24 cellular contexts compared by ENCODE assay signal in the genomic region with DNA sequence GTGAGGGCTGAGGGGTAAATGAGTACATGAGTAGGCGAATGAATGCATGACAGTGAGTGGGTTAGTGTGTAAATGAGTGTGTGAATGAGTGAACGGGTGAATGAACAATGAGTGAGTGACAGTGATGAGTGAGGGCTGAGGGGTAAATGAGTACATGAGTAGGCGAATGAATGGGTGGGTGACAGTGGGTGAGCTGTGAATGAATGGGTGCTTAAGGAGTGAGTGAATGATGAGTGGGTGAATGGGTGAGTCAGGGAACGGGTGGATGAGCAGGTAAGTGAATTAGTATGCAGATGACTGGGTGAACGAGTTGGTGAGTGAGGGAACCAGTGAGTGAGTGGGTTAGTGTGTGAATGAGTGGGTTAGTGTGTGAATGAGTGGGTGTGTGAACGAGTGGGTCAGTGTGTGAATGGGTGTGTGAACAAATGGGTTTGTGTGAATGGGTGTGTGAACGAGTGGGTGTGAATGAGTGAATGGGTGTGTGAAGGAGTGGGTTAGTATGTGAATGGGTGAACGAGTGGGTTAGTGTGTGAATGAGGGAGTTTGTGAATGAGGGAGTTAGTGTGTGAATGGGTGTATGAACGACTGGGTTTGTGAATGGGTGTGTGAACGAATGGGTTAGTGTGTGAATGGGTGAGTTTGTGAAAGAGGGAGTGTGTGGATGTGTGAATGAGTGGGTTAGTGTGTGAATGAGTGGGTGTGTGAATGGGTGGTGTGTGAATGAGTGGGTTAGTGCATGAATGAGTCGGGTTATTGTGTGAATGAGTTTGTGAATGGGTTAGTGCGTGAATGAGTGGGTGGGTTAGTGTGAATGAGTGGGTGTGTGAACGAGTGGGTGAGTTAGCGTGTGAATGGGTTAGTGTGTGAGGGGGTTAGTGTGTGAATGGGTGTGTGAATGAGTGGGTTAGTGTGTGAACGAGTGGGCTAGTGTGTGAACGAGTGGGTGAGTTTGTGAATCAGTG. TPM values are rescaled to one million over a fixed set of nuclear protein-coding genes. Genes with fewer than 3 reads are reported as not detected.
DNase-seq lines count a peak whose midpoint lies in the region; ATAC-seq, FAIRE-seq and TF ChIP-seq lines count a peak whose summit lies in the region.
"Had no signal": no experiment of that assay in that cellular context is flagged by ENCODE, and none has a peak within 500 bp of the region (broad histone marks: within the 10 kb centered on the region; RNA-seq: fewer than 3 reads in every experiment).

No MANE protein-coding gene starts in this region.

- no peak for ATAC-seq in HepG2
- ATAC-seq in right lobe of liver = no peak
- ATAC-seq: natural killer cell treated with Interleukin-12 subunit alpha and Interleukin-12 subunit beta and Interleukin-15 and Interleukin-18, amount 100 ng/mL, for 72 hours; pancreas had no signal

- H3K4me1 ChIP-seq in HepG2 (ENCODE audit: insufficient read depth, low read length) (no peaks in the 10 kb centered on the region), right lobe of liver (no peaks in the 10 kb centered on the region), mesenchymal stem cell (ENCODE audit: control insufficient read depth, insufficient read depth, low read depth, low read length) (peaks cover 2% of the 10 kb centered on the region)
- H3K4me1 ChIP-seq: pancreas, transverse colon had no signal

- H3K4me3 ChIP-seq in HepG2 (replicated peaks in 1 of 3; ENCODE audit: insufficient read depth in 1 of 3, low read depth in 2 of 3, low read length in 3 of 3) (no peak overlapping the region), right lobe of liver (no peak overlapping the region), mesenchymal stem cell (ENCODE audit: insufficient read depth in 1 of 2, low read depth in 1 of 2, low read length in 2 of 2) (no peak overlapping the region)
- H3K4me3 ChIP-seq: GM23248, pancreas, transverse colon had no signal

- H3K18ac ChIP-seq in mesenchymal stem cell (ENCODE audit: low read depth in 1 of 2, low read length in 2 of 2) = no peak overlapping the region

- CTCF ChIA-PET in HepG2 (lab: Yijun Ruan, JAX; ENCODE audit: low intra/inter-chr PET ratio, low total read pairs) = no interaction called here

- H3K79me1 ChIP-seq in mesenchymal stem cell (replicated peaks; ENCODE audit: low read length, poor library complexity, severe bottlenecking) = no peaks in the 10 kb centered on the region

- H3K4ac ChIP-seq in mesenchymal stem cell (ENCODE audit: low read depth in 1 of 2, low read length in 2 of 2) = no peak overlapping the region

- DNase-seq in HepG2 (ENCODE audit: low spot score) = no peak
- no peak for DNase-seq in right lobe of liver
- DNase-seq in activated T-helper 1 cell treated with anti-CD3 and anti-CD28 coated beads, Interleukin-12 subunit alpha, Interleukin-12 subunit beta, Interleukin-2, Interleukin-4 antibody, amounts not matched to agents 30 ng/mL and 10 ng/mL and 1 ng/mL, durations not matched to agents 14 hours and 24 hours and 36 hours (ENCODE audit: low spot score) = no peak
- peak in 27 of 42 donors; percentile 12 to 86 (median 42) for DNase-seq in head of caudate nucleus
- DNase-seq in urothelium cell line (ENCODE audit: low spot score) = no peak
- no peak for DNase-seq in mesenchymal stem cell
- DNase-seq in NCI-H524 (lab: John Stamatoyannopoulos, UW) = no peak
- DNase-seq in C1 segment of cervical spinal cord (lab: John Stamatoyannopoulos, UW) = no peak
- DNase-seq: activated CD4-positive, alpha-beta T cell treated with anti-CD3 and anti-CD28 coated beads, Interleukin-2, amount 50 U/mL, for 1 hour; foreskin fibroblast; GM23248; KG1; MV-4-11; NCI-H187 treated with DMSO at 0.1 percent for 48 hours; NCI-H748 treated with DMSO at 0.1 percent for 48 hours; SHP77; stimulated activated naive CD4-positive, alpha-beta T cell treated with Interleukin-2 at 50 U/mL for 16 hours; transverse colon had no signal

- peaks cover 7% of the 10 kb centered on the region for H3K4me1 Mint-ChIP-seq in activated T-helper 1 cell treated with anti-CD3 and anti-CD28 coated beads, Interleukin-12 subunit alpha, Interleukin-12 subunit beta, Interleukin-2, Interleukin-4 antibody, amounts not matched to agents 30 ng/mL and 10 ng/mL and 1 ng/mL, durations not matched to agents 14 hours and 24 hours and 36 hours (ENCODE audit: low read depth)
- H3K4me1 Mint-ChIP-seq: mesothelial cell of epicardium had no signal

- H2BK12ac ChIP-seq in mesenchymal stem cell (ENCODE audit: low read length in 2 of 2) = no peak overlapping the region

- TF ChIP-seq RAD21 in HepG2 (CRISPR knock-in tag; IDR thresholded peaks at IDR 0.05) = no peak

- no peak overlapping the region for H3K27ac ChIP-seq in HepG2 (ENCODE audit: extremely low read length, insufficient read depth, low read length)
- no peak overlapping the region for H3K27ac ChIP-seq in right lobe of liver
- H3K27ac ChIP-seq in mesenchymal stem cell (ENCODE audit: low read length, poor library complexity, severe bottlenecking) = no peak overlapping the region
- H3K27ac ChIP-seq: GM23248, pancreas, transverse colon had no signal

- H3K36me3 Mint-ChIP-seq in activated T-helper 1 cell treated with anti-CD3 and anti-CD28 coated beads, Interleukin-12 subunit alpha, Interleukin-12 subunit beta, Interleukin-2, Interleukin-4 antibody, amounts not matched to agents 30 ng/mL and 10 ng/mL and 1 ng/mL, durations not matched to agents 14 hours and 24 hours and 36 hours (ENCODE audit: low read depth) = peaks cover 29% of the 10 kb centered on the region

- no peak overlapping the region for H4K8ac ChIP-seq in mesenchymal stem cell (ENCODE audit: low read length)

- H3K9me3 Mint-ChIP-seq in activated T-helper 1 cell treated with anti-CD3 and anti-CD28 coated beads, Interleukin-12 subunit alpha, Interleukin-12 subunit beta, Interleukin-2, Interleukin-4 antibody, amounts not matched to agents 30 ng/mL and 10 ng/mL and 1 ng/mL, durations not matched to agents 14 hours and 24 hours and 36 hours = peaks cover 62% of the 10 kb centered on the region

- POLR2A ChIA-PET in HepG2 (lab: Yijun Ruan, JAX) = no interaction called here

- no peak for TF ChIP-seq POLR2A in HepG2 (IDR thresholded peaks at IDR 0.05; ENCODE audit: insufficient read depth in 1 of 2, low read depth in 2 of 2, low read length in 2 of 2)
- TF ChIP-seq POLR2A in right lobe of liver (IDR thresholded peaks at IDR 0.05) = no peak

- H3K23ac ChIP-seq in mesenchymal stem cell (ENCODE audit: low read length in 2 of 2) = no peak overlapping the region

- H4K20me1 ChIP-seq in HepG2 (ENCODE audit: insufficient read depth, low read length) = no peaks in the 10 kb centered on the region

- intact Hi-C loops in HepG2 (cut with micrococcal nuclease; ENCODE audit: unreplicated experiment) (no loop called here), right lobe of liver (cut with DNase I) (no loop called here), head of caudate nucleus (cut with DNase I) (no loop called here)
- intact Hi-C loops in activated T-helper 1 cell treated with anti-CD3 and anti-CD28 coated beads, Interleukin-12 subunit alpha, Interleukin-12 subunit beta, Interleukin-2, Interleukin-4 antibody, amounts not matched to agents 30 ng/mL and 10 ng/mL and 1 ng/mL, durations not matched to agents 14 hours and 24 hours and 36 hours (cut with micrococcal nuclease) = no loop called here

- no peaks in the 10 kb centered on the region for H3K9me3 ChIP-seq in HepG2 (ENCODE audit: low read length)
- no peaks in the 10 kb centered on the region for H3K9me3 ChIP-seq in right lobe of liver
- no peaks in the 10 kb centered on the region for H3K9me3 ChIP-seq in mesenchymal stem cell (ENCODE audit: control insufficient read depth, low read length)
- H3K9me3 ChIP-seq: pancreas, transverse colon had no signal

- H2AFZ ChIP-seq in HepG2 (ENCODE audit: low read length) = no peak overlapping the region
- no peak overlapping the region for H2AFZ ChIP-seq in mesenchymal stem cell (ENCODE audit: low read depth, low read length)
- H2AFZ ChIP-seq: GM23248 had no signal

- no peak overlapping the region for H3K9ac ChIP-seq in HepG2 (ENCODE audit: insufficient read depth, low read depth, low read length)
- H3K9ac ChIP-seq in mesenchymal stem cell (ENCODE audit: low read length) = no peak overlapping the region
- H3K9ac ChIP-seq: GM23248 had no signal

- TF ChIP-seq CTCF in HepG2 (CRISPR knock-in tag; IDR thresholded peaks at IDR 0.05) (no peak), right lobe of liver (IDR thresholded peaks at IDR 0.05) (no peak)

- H3K14ac ChIP-seq in mesenchymal stem cell (ENCODE audit: low read length in 2 of 2) = no peak overlapping the region

- peak overlapping the region; percentile 54 for H3K27ac Mint-ChIP-seq in activated T-helper 1 cell treated with anti-CD3 and anti-CD28 coated beads, Interleukin-12 subunit alpha, Interleukin-12 subunit beta, Interleukin-2, Interleukin-4 antibody, amounts not matched to agents 30 ng/mL and 10 ng/mL and 1 ng/mL, durations not matched to agents 14 hours and 24 hours and 36 hours
- H3K27ac Mint-ChIP-seq: dendritic cell treated with granulocyte-macrophage colony-stimulating factor and Interleukin-4, amounts not matched to agents 40 ng/mL and 50 ng/mL, for 4 days; mesothelial cell of epicardium had no signal

- H3K27me3 ChIP-seq in HepG2 (ENCODE audit: control insufficient read depth in 1 of 2, insufficient read depth in 2 of 2, low read length in 2 of 2) = 0 out of 5 replicates have a peak, but pooled peaks cover 0 to 1% of the 10 kb centered on the region in 2 experiments
- H3K27me3 ChIP-seq in right lobe of liver = no peaks in the 10 kb centered on the region
- H3K27me3 ChIP-seq in mesenchymal stem cell (ENCODE audit: control insufficient read depth in 1 of 2, insufficient read depth in 1 of 2, low read length in 2 of 2) = peaks cover 4 to 11% of the 10 kb centered on the region in 2 experiments
- H3K27me3 ChIP-seq: pancreas, transverse colon had no signal

- H3K79me2 ChIP-seq in HepG2 (ENCODE audit: insufficient read depth, low read length) = no peaks in the 10 kb centered on the region

- in situ Hi-C loops in HepG2 (cut with HindIII; ENCODE audit: extremely low pct_ligation_motif_present, low pct_unique_long_range_greater_than_20kb) = no loop called here

- H2BK120ac ChIP-seq in mesenchymal stem cell (ENCODE audit: low read depth, low read length) = no peak overlapping the region

- no peak overlapping the region for H3K4me2 ChIP-seq in HepG2 (ENCODE audit: low read depth, low read length)
- no peak overlapping the region for H3K4me2 ChIP-seq in mesenchymal stem cell (ENCODE audit: low read length, poor library complexity, severe bottlenecking)

- no peak overlapping the region for H2BK15ac ChIP-seq in mesenchymal stem cell (ENCODE audit: low read depth, poor library complexity, severe bottlenecking)

- TF ChIP-seq EP300 in HepG2 (IDR thresholded peaks at IDR 0.05; ENCODE audit: low read depth in 2 of 2, low read length in 2 of 2) (no peak), HepG2 (CRISPR knock-in tag; IDR thresholded peaks at IDR 0.05; ENCODE audit: borderline replicate concordance) (no peak)

- H3K4me3 Mint-ChIP-seq in activated T-helper 1 cell treated with anti-CD3 and anti-CD28 coated beads, Interleukin-12 subunit alpha, Interleukin-12 subunit beta, Interleukin-2, Interleukin-4 antibody, amounts not matched to agents 30 ng/mL and 10 ng/mL and 1 ng/mL, durations not matched to agents 14 hours and 24 hours and 36 hours = no peak overlapping the region
- H3K4me3 Mint-ChIP-seq: dendritic cell treated with granulocyte-macrophage colony-stimulating factor and Interleukin-4, amounts not matched to agents 40 ng/mL and 50 ng/mL, for 4 days; mesothelial cell of epicardium; natural killer cell treated with Interleukin-12 subunit alpha and Interleukin-12 subunit beta and Interleukin-15 and Interleukin-18, amount 100 ng/mL, for 72 hours had no signal

- no peak for FAIRE-seq in HepG2 (lab: Jason Lieb, UNC)
- peak; percentile 42 for FAIRE-seq in urothelium cell line (lab: Jason Lieb, UNC)
- FAIRE-seq: GM12892, kidney, pancreas had no signal

- WGBS in HepG2 (ENCODE audit: low lambda C conversion rate) = 26% methylated on average over 16 of the region's 16 CpGs
- WGBS in right lobe of liver (ENCODE audit: insufficient coverage, low coverage, low lambda C conversion rate, missing lambda C conversion rate) = 78% methylated on average over 16 of the region's 16 CpGs
- WGBS in mesenchymal stem cell = 91% methylated on average over 16 of the region's 16 CpGs

- BruUV-seq in HepG2 (replicated peaks; lab: Mats Ljungman, UMichigan) = no TSS peak

- peaks cover 1% of the 10 kb centered on the region for H3K27me3 Mint-ChIP-seq in activated T-helper 1 cell treated with anti-CD3 and anti-CD28 coated beads, Interleukin-12 subunit alpha, Interleukin-12 subunit beta, Interleukin-2, Interleukin-4 antibody, amounts not matched to agents 30 ng/mL and 10 ng/mL and 1 ng/mL, durations not matched to agents 14 hours and 24 hours and 36 hours (ENCODE audit: insufficient read depth)
- H3K27me3 Mint-ChIP-seq: natural killer cell treated with Interleukin-12 subunit alpha and Interleukin-12 subunit beta and Interleukin-15 and Interleukin-18, amount 100 ng/mL, for 72 hours had no signal

- no peak overlapping the region for H4K91ac ChIP-seq in mesenchymal stem cell (ENCODE audit: low read length)

- no peak overlapping the region for H2AK5ac ChIP-seq in mesenchymal stem cell (ENCODE audit: low read length, severe bottlenecking)

- H3K36me3 ChIP-seq in HepG2 (replicated peaks in 1 of 2; ENCODE audit: control insufficient read depth in 1 of 2, insufficient read depth in 2 of 2, low read length in 2 of 2) = no peaks in the 10 kb centered on the region
- no peaks in the 10 kb centered on the region for H3K36me3 ChIP-seq in right lobe of liver
- H3K36me3 ChIP-seq in mesenchymal stem cell (ENCODE audit: control insufficient read depth in 1 of 2, insufficient read depth in 2 of 2, low read depth in 1 of 2, low read length in 2 of 2) = no peaks in the 10 kb centered on the region
- H3K36me3 ChIP-seq: pancreas, transverse colon had no signal

- H2BK5ac ChIP-seq in mesenchymal stem cell (ENCODE audit: low read depth, low read length, poor library complexity, severe bottlenecking) = no peak overlapping the region

RNA-seq across cellular contexts. Expression of a gene that starts 32.9 kb away (rescaled TPM):
- 0.53 and 0.94 TPM in 2 replicates for total RNA-seq in HepG2 (2016; rRNA removed; fragmentation: Illumina TruSeq; extraction: Trizol)
- 0.26 and 0.91 TPM in 2 replicates for total RNA-seq in HepG2 (2016; cell fraction: cytosol; rRNA removed; fragmentation: Illumina TruSeq; extraction: Trizol; ENCODE audit: low read depth)
- 0.77 and 1.1 TPM in 2 replicates for total RNA-seq in HepG2 (2016; cell fraction: insoluble cytoplasmic fraction; rRNA removed; fragmentation: Illumina TruSeq; extraction: Trizol)
- 0.48 and 0.90 TPM in 2 replicates for total RNA-seq in HepG2 (2016; cell fraction: membrane; rRNA removed; fragmentation: Illumina TruSeq; extraction: Trizol)
- total RNA-seq in HepG2 (2016; cell fraction: nucleus; rRNA removed; fragmentation: Illumina TruSeq; extraction: Trizol) = 0.81 and 2.0 TPM in 2 replicates
- 0.81 and 0.82 TPM in 2 replicates for polyA plus RNA-seq in HepG2 (2011; rRNA removed)
- polyA plus RNA-seq in HepG2 (2011; cell fraction: cytosol; rRNA removed) = 0.13 and 0.70 TPM in 2 replicates
- 10.6 and 14.1 TPM in 2 replicates for polyA plus RNA-seq in HepG2 (2011; cell fraction: nucleus; rRNA removed)
- polyA plus RNA-seq in HepG2 (2012) = 0.39 and 0.79 TPM in 2 replicates
- 0.59 and 0.60 TPM in 2 replicates for polyA plus RNA-seq in HepG2 (2016; cell fraction: cytosol; fragmentation: Illumina TruSeq; extraction: Trizol; ENCODE audit: low read depth)
- 1.1 and 1.2 TPM in 2 replicates for polyA plus RNA-seq in HepG2 (2016; cell fraction: insoluble cytoplasmic fraction; fragmentation: Illumina TruSeq; extraction: Trizol; ENCODE audit: low read depth)
- 0.76 and 0.84 TPM in 2 replicates for polyA plus RNA-seq in HepG2 (2016; cell fraction: membrane; fragmentation: Illumina TruSeq; extraction: Trizol; ENCODE audit: low read depth)
- 5.1 and 6.3 TPM in 2 replicates for polyA plus RNA-seq in HepG2 (2016; cell fraction: nucleus; fragmentation: Illumina TruSeq; extraction: Trizol; ENCODE audit: insufficient read depth, low read depth)
- 1.6 TPM in 1 of 2 replicates, not detected in the other for polyA minus RNA-seq in HepG2 (2011; rRNA and poly(A)+ RNA removed; ENCODE audit: low replicate concordance)
- polyA minus RNA-seq in HepG2 (2011; cell fraction: cytosol; rRNA and poly(A)+ RNA removed) = 0.30 and 0.62 TPM in 2 replicates
- polyA minus RNA-seq in HepG2 (2011; cell fraction: nucleus; rRNA and poly(A)+ RNA removed) = 0.62 and 1.0 TPM in 2 replicates
- total RNA-seq in right lobe of liver = 1 to 10 TPM in 4 of 6 experiments, under 1 TPM in 2; 0.93 to 2.9 (median 2.2) TPM
- 2.9 and 3.2 TPM in 2 replicates for total RNA-seq in activated T-helper 1 cell treated with anti-CD3 and anti-CD28 coated beads, Interleukin-12 subunit alpha, Interleukin-12 subunit beta, Interleukin-2, Interleukin-4 antibody, amounts not matched to agents 30 ng/mL and 10 ng/mL and 1 ng/mL, durations not matched to agents 14 hours and 24 hours and 36 hours
- polyA plus RNA-seq in mesenchymal stem cell (2013, experiment 1 of 2) = 6.5 TPM
- 6.2 TPM for polyA plus RNA-seq in mesenchymal stem cell (2013, experiment 2 of 2)
- total RNA-seq: GM23248 had no signal
- polyA plus RNA-seq: GM23248 had no signal

Comparison
In these comparisons a context has a peak if more than half of its experiments do, and no peak if none do; other contexts are left out.
1. DNase-seq: peak in head of caudate nucleus (27 of 42); none in HepG2 (single experiment), right lobe of liver (0 of 3), activated T-helper 1 cell treated with anti-CD3 and anti-CD28 coated beads, Interleukin-12 subunit alpha, Interleukin-12 subunit beta, Interleukin-2, Interleukin-4 antibody, amounts not matched to agents 30 ng/mL and 10 ng/mL and 1 ng/mL, durations not matched to agents 14 hours and 24 hours and 36 hours (single experiment), urothelium cell line (single experiment), mesenchymal stem cell (single experiment), NCI-H524 (0 of 2) and C1 segment of cervical spinal cord (0 of 14).